ENCODE assay signal across 22 cellular contexts in the genomic region with DNA sequence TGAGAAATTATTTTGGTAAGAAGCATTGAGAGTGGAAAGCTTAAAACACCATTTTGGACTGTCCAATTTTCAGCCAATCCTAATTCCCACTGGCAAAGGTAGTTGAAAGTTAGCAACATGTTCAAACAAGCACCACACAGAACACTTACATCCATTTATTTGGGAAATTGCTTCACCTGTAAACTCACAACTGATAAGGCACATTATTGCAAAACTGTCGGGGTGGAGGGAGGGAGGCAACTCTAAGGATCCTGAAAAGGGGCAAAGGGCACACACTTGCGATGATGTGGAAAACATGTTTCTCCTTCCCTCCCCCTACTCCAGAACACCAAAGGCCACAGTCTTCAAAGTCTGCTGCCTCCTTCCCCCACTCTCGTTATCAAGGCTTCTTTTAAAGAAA.
"Had no signal": no experiment of that assay in that cellular context is flagged by ENCODE, and none has a peak within 500 bp of the region (broad histone marks: within the 10 kb centered on the region; RNA-seq: fewer than 3 reads in every experiment).

No MANE protein-coding gene starts in this region.

- H3K27ac Mint-ChIP-seq: activated naive CD4-positive, alpha-beta T cell treated with anti-CD3 and anti-CD28 coated beads, Interleukin-2, amount 10 ng/mL, durations not matched to agents 7 days and 5 days; dendritic cell treated with granulocyte-macrophage colony-stimulating factor and Interleukin-4, amounts not matched to agents 40 ng/mL and 50 ng/mL, for 4 days; natural killer cell had no signal

- H3K4me3 ChIP-seq: ascending aorta, sigmoid colon, spleen, thyroid gland, uterus had no signal

- H3K79me2 ChIP-seq: parathyroid adenoma had no signal

- H3K27me3 Mint-ChIP-seq: activated naive CD4-positive, alpha-beta T cell treated with anti-CD3 and anti-CD28 coated beads, Interleukin-2, amount 10 ng/mL, durations not matched to agents 7 days and 5 days; dendritic cell treated with granulocyte-macrophage colony-stimulating factor and Interleukin-4, amounts not matched to agents 40 ng/mL and 50 ng/mL, for 4 days had no signal

- H3K27me3 ChIP-seq: ascending aorta, sigmoid colon, spleen, thyroid gland, uterus had no signal

- DNase-seq: activated CD4-positive, alpha-beta T cell treated with anti-CD3 and anti-CD28 coated beads, Interleukin-2, amount 50 U/mL, for 1 hour; activated CD4-positive, CD25-positive, alpha-beta regulatory T cell treated with anti-CD3 and anti-CD28 coated beads, Interleukin-2, amount 50 U/mL, for 72 hours; activated CD8-positive, alpha-beta memory T cell treated with anti-CD3 and anti-CD28 coated beads, Interleukin-2, amount 50 U/mL, for 48 hours; activated effector memory CD4-positive, alpha-beta T cell treated with Interleukin-2 at 50 U/mL for 16 hours; activated naive CD4-positive, alpha-beta T cell treated with anti-CD3 and anti-CD28 coated beads, Interleukin-2, amount 10 ng/mL, durations not matched to agents 7 days and 5 days; activated T-cell treated with anti-CD3 and anti-CD28 coated beads, Interleukin-2, amount 50 U/mL, for 48 hours; effector CD8-positive, alpha-beta T cell; hippocampal formation; islet precursor cell; left ventricle myocardium superior; natural killer cell; sigmoid colon; spleen; stimulated activated naive CD4-positive, alpha-beta T cell; SW 1271; T-helper 2 cell; thyroid gland; uterus had no signal

- H3K4me1 ChIP-seq: ascending aorta, parathyroid adenoma, sigmoid colon, spleen, thyroid gland, uterus had no signal

- ATAC-seq: left ventricle myocardium superior, natural killer cell had no signal

- H3K27ac ChIP-seq: ascending aorta, parathyroid adenoma, sigmoid colon, spleen, thyroid gland, uterus, VCaP had no signal

- H3K4me1 Mint-ChIP-seq: natural killer cell had no signal

- H3K9me3 ChIP-seq: ascending aorta, sigmoid colon, spleen, thyroid gland, uterus had no signal

- H3K4me3 Mint-ChIP-seq: activated naive CD4-positive, alpha-beta T cell treated with anti-CD3 and anti-CD28 coated beads, Interleukin-2, amount 10 ng/mL, durations not matched to agents 7 days and 5 days; dendritic cell treated with granulocyte-macrophage colony-stimulating factor and Interleukin-4, amounts not matched to agents 40 ng/mL and 50 ng/mL, for 4 days; natural killer cell had no signal

- H3K9ac ChIP-seq: parathyroid adenoma had no signal

- H3K36me3 ChIP-seq: uterus had no signal

- H3K9me3 Mint-ChIP-seq: activated naive CD4-positive, alpha-beta T cell treated with anti-CD3 and anti-CD28 coated beads, Interleukin-2, amount 10 ng/mL, durations not matched to agents 7 days and 5 days; dendritic cell treated with granulocyte-macrophage colony-stimulating factor and Interleukin-4, amounts not matched to agents 40 ng/mL and 50 ng/mL, for 4 days; natural killer cell had no signal

- H2AFZ ChIP-seq: parathyroid adenoma had no signal
